8 cellular contexts compared by ENCODE assay signal in the genomic region with DNA sequence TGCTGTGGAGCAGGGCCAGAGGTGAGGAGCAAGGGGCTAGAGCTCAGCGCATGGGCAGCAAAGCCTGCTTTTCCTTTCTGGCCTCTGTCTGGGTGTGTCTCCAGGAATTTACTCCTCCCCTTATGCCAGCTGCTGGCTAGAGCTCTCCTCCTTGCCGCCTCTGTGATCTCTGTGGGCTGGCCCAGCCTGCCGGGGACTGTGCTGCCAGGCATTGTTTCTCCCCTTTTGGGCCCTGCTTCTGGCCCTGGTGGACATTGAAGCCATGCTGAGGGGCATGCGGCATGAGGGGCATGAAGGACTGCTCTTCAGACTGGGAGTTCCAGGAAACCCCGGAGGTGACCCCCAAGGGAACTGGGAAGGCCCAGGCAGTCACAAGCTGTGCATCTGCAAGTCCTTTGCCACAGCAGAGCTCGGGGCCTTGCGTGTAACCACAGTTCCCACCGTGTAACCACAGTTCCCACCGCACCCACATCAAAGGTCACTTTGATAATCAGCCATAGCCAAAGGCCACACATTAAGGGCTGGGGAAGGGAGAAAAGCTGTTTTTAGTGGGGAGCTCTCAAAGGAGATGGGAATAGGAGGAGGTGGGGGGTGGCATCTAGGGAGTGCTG.
DNase-seq lines count a peak whose midpoint lies in the region; ATAC-seq and TF ChIP-seq lines count a peak whose summit lies in the region.

No MANE protein-coding gene starts in this region.

- H3K9me3 ChIP-seq in ascending aorta, result no peaks in the 10 kb centered on the region
- H3K9me3 ChIP-seq in upper lobe of right lung, result no peaks in the 10 kb centered on the region

- H3K4me3 ChIP-seq in ascending aorta, result no peak overlapping the region
- no peak overlapping the region for H3K4me3 ChIP-seq in upper lobe of right lung

- intact Hi-C loops in ascending aorta (cut with DNase I), result no loop called here
- intact Hi-C loops in upper lobe of right lung (cut with DNase I), result loop anchor here (10.0 kb wide), 1 partner anchor 79 kb away; no protein-coding TSS in a partner anchor

- DNase-seq in stimulated activated CD4-positive, alpha-beta T cell treated with anti-CD3 and anti-CD28 coated beads, Interleukin-15, amount 100 ng/mL, for 24 hours, result peak; percentile 53
- no peak for DNase-seq in stimulated activated CD4-positive, alpha-beta T cell treated with anti-CD3 and anti-CD28 coated beads, Interleukin-12 subunit alpha, Interleukin-12 subunit beta, amount 100 ng/mL, for 4 hours
- peak in 1 of 2 donors; percentile 64 for DNase-seq in ascending aorta (ENCODE audit: low spot score in 2 of 2)
- peak; percentile 46 for DNase-seq in medulla oblongata (ENCODE audit: extremely low spot score)
- DNase-seq in upper lobe of right lung, result no peak
- DNase-seq in CD1c-positive myeloid dendritic cell (ENCODE audit: extremely low spot score), result no peak
- DNase-seq in hepatic stellate cell (ENCODE audit: low spot score), result no peak

- TF ChIP-seq CTCF in ascending aorta (IDR thresholded peaks at IDR 0.05) (no peak), upper lobe of right lung (IDR thresholded peaks at IDR 0.05) (no peak)

- H3K27ac ChIP-seq in ascending aorta (peak overlapping the region; percentile 83 to 93), upper lobe of right lung (peak overlapping the region; percentile 75)

- no peaks in the 10 kb centered on the region for H3K27me3 ChIP-seq in ascending aorta
- H3K27me3 ChIP-seq in upper lobe of right lung, result no peaks in the 10 kb centered on the region

- peaks cover 16 to 59% of the 10 kb centered on the region in 2 donors for H3K4me1 ChIP-seq in ascending aorta
- H3K4me1 ChIP-seq in upper lobe of right lung, result peaks cover 71% of the 10 kb centered on the region

- ATAC-seq in upper lobe of right lung (peak; percentile 77), GM21526 (IDR thresholded peaks at IDR 0.05; ENCODE audit: low FRiP score, unreplicated experiment) (no peak)

- H3K36me3 ChIP-seq in ascending aorta (no peaks in the 10 kb centered on the region), upper lobe of right lung (no peaks in the 10 kb centered on the region)

Comparison
In these comparisons a context has a peak if more than half of its experiments do, and no peak if none do; other contexts are left out.
1. DNase-seq: peak in stimulated activated CD4-positive, alpha-beta T cell treated with anti-CD3 and anti-CD28 coated beads, Interleukin-15, amount 100 ng/mL, for 24 hours (single experiment) and medulla oblongata (single experiment); none in stimulated activated CD4-positive, alpha-beta T cell treated with anti-CD3 and anti-CD28 coated beads, Interleukin-12 subunit alpha, Interleukin-12 subunit beta, amount 100 ng/mL, for 4 hours (single experiment), upper lobe of right lung (single experiment), CD1c-positive myeloid dendritic cell (single experiment) and hepatic stellate cell (single experiment).